Comparison of ENCODE assay signal across 9 cellular contexts in genomic region chr6:165245287-165245686, GRCh38.
A peak's percentile ranks its signal among the peaks of the same experiment; 100 is the strongest.
DNase-seq lines count a peak whose midpoint lies in the region; TF ChIP-seq lines count a peak whose summit lies in the region.
"Had no signal": no experiment of that assay in that cellular context is flagged by ENCODE, and none has a peak within 500 bp of the region (broad histone marks: within the 10 kb centered on the region; RNA-seq: fewer than 3 reads in every experiment).

No MANE protein-coding gene starts in this region.

- peaks cover 16% of the 10 kb centered on the region for H3K27me3 Mint-ChIP-seq in nephron progenitor cell (ENCODE audit: low read depth, poor library complexity)
- H3K27me3 Mint-ChIP-seq in activated naive CD8-positive, alpha-beta T cell treated with anti-CD3 and anti-CD28 coated beads for 36 hours, result no peaks in the 10 kb centered on the region

- no peaks in the 10 kb centered on the region for H3K4me1 ChIP-seq in esophagus squamous epithelium

- TF ChIP-seq POLR2A in esophagus squamous epithelium (IDR thresholded peaks at IDR 0.05), result no peak

- H3K27me3 ChIP-seq in esophagus squamous epithelium, result no peaks in the 10 kb centered on the region

- TF ChIP-seq CTCF in C4-2B (conservative IDR thresholded peaks at IDR 0.05) (peak; percentile 67), cardiac fibroblast (IDR thresholded peaks at IDR 0.05; ENCODE audit: low read depth, low read length) (peak; percentile 42), nephron progenitor cell (IDR thresholded peaks at IDR 0.05) (no peak), esophagus squamous epithelium (IDR thresholded peaks at IDR 0.05) (peak in 1 of 6 experiments; percentile 4)

- H3K27ac Mint-ChIP-seq in nephron progenitor cell, result no peak overlapping the region
- H3K27ac Mint-ChIP-seq in activated naive CD8-positive, alpha-beta T cell treated with anti-CD3 and anti-CD28 coated beads for 36 hours, result no peak overlapping the region

- peaks cover 7% of the 10 kb centered on the region for H3K4me1 Mint-ChIP-seq in nephron progenitor cell
- no peaks in the 10 kb centered on the region for H3K4me1 Mint-ChIP-seq in activated naive CD8-positive, alpha-beta T cell treated with anti-CD3 and anti-CD28 coated beads for 36 hours

- H3K27ac ChIP-seq in C4-2B, result no peak overlapping the region
- H3K27ac ChIP-seq in esophagus squamous epithelium, result no peak overlapping the region

- intact Hi-C loops in esophagus squamous epithelium (cut with DNase I), result no loop called here

- H3K36me3 ChIP-seq in esophagus squamous epithelium, result no peaks in the 10 kb centered on the region

- H3K36me3 Mint-ChIP-seq in nephron progenitor cell (ENCODE audit: low read depth), result no peaks in the 10 kb centered on the region
- H3K36me3 Mint-ChIP-seq in activated naive CD8-positive, alpha-beta T cell treated with anti-CD3 and anti-CD28 coated beads for 36 hours, result no peaks in the 10 kb centered on the region

- 44 to 51% methylated on average over 3 to 4 of the region's 4 CpGs for WGBS in esophagus squamous epithelium, 2 donors

- no peak overlapping the region for H3K4me3 Mint-ChIP-seq in nephron progenitor cell
- H3K4me3 Mint-ChIP-seq in activated naive CD8-positive, alpha-beta T cell treated with anti-CD3 and anti-CD28 coated beads for 36 hours, result no peak overlapping the region

- no peak overlapping the region for H3K4me3 ChIP-seq in cardiac fibroblast (replicated peaks in 1 of 2; ENCODE audit: low read depth in 2 of 2, low read length in 2 of 2)
- H3K4me3 ChIP-seq in esophagus squamous epithelium, result no peak overlapping the region

- H3K9me3 Mint-ChIP-seq in nephron progenitor cell, result no peaks in the 10 kb centered on the region
- H3K9me3 Mint-ChIP-seq in activated naive CD8-positive, alpha-beta T cell treated with anti-CD3 and anti-CD28 coated beads for 36 hours, result peaks cover 3% of the 10 kb centered on the region

- POLR2A ChIA-PET in HEK293T (lab: Yijun Ruan, JAX), result no interaction called here

- CTCF ChIA-PET in HEK293T (lab: Yijun Ruan, JAX), result interaction anchor here (0.6 to 0.7 kb wide), 2 partner anchors 13 to 1201 kb away, joined by 3 read pairs; no protein-coding TSS in a partner anchor

- H3K9me3 ChIP-seq in esophagus squamous epithelium, result no peaks in the 10 kb centered on the region

- DNase-seq in LHCN-M2 (ENCODE audit: low read depth) (peak; percentile 60), cardiac fibroblast (ENCODE audit: low read depth in 2 of 2) (peak; percentile 61 to 63), nephron progenitor cell (peak; percentile 16), HEK293T (ENCODE audit: extremely low spot score) (no peak), GDM1 (lab: John Stamatoyannopoulos, UW) (no peak), esophagus squamous epithelium (lab: John Stamatoyannopoulos, UW) (no peak)
- DNase-seq in activated naive CD8-positive, alpha-beta T cell treated with anti-CD3 and anti-CD28 coated beads for 36 hours, result no peak
- DNase-seq: NCI-H187 treated with DMSO at 0.1 percent for 48 hours had no signal

TF ChIP-seq in HEK293T, 16 proteins besides CTCF, POLR2A, EP300 and RAD21:
- TF ChIP-seq CTBP1 (IDR thresholded peaks at IDR 0.05; ENCODE audit: borderline replicate concordance) (no peak), BHLHE40 (IDR thresholded peaks at IDR 0.05; ENCODE audit: borderline replicate concordance) (no peak), LEF1 (IDR thresholded peaks at IDR 0.05; ENCODE audit: borderline replicate concordance) (no peak), ARNT (IDR thresholded peaks at IDR 0.05) (no peak), SP1 (IDR thresholded peaks at IDR 0.05) (no peak), NFRKB (IDR thresholded peaks at IDR 0.05) (no peak), FOXM1 (IDR thresholded peaks at IDR 0.05; ENCODE audit: borderline replicate concordance) (no peak), FOXA1 (IDR thresholded peaks at IDR 0.05) (no peak), PKNOX1 (IDR thresholded peaks at IDR 0.05) (no peak), SUZ12 (IDR thresholded peaks at IDR 0.05) (no peak), HDGF (IDR thresholded peaks at IDR 0.05; ENCODE audit: borderline replicate concordance) (no peak), ELF4 (IDR thresholded peaks at IDR 0.05) (no peak), TARDBP (IDR thresholded peaks at IDR 0.05) (no peak), FOXK2 (IDR thresholded peaks at IDR 0.05) (no peak), ZNF384 (IDR thresholded peaks at IDR 0.05) (no peak), L3MBTL2 (conservative IDR thresholded peaks at IDR 0.05) (no peak)

Comparison
In these comparisons a context has a peak if more than half of its experiments do, and no peak if none do; other contexts are left out.
1. DNase-seq: peak in LHCN-M2 (single experiment), cardiac fibroblast (2 of 2) and nephron progenitor cell (single experiment); none in HEK293T (single experiment), GDM1 (single experiment), esophagus squamous epithelium (single experiment) and activated naive CD8-positive, alpha-beta T cell treated with anti-CD3 and anti-CD28 coated beads for 36 hours (single experiment).